Comparison of ENCODE assay signal across 9 cellular contexts in genomic region chr18:33578371-33579146, GRCh38. TPM values are rescaled to one million over a fixed set of nuclear protein-coding genes. Genes with fewer than 3 reads are reported as not detected.
DNase-seq lines count a peak whose midpoint lies in the region; ATAC-seq and TF ChIP-seq lines count a peak whose summit lies in the region.
"Had no signal": no experiment of that assay in that cellular context is flagged by ENCODE, and none has a peak within 500 bp of the region (broad histone marks: within the 10 kb centered on the region; RNA-seq: fewer than 3 reads in every experiment).

No MANE protein-coding gene starts in this region.

- DNase-seq in SK-N-DZ (ENCODE audit: low spot score) = peak; percentile 23
- peak; percentile 68 for DNase-seq in glutamatergic neuron
- DNase-seq in osteocyte (ENCODE audit: extremely low spot score, unreplicated experiment) = no peak
- DNase-seq in activated T-helper 2 cell treated with anti-CD3 and anti-CD28 coated beads, Interferon-gamma antibody, Interleukin-2, Interleukin-4, amounts not matched to agents 10 μg/mL and 5 μg/mL and 100 μg/mL, durations not matched to agents 14 hours and 24 hours and 36 hours (ENCODE audit: low spot score) = no peak
- no peak for DNase-seq in activated naive CD4-positive, alpha-beta T cell (lab: John Stamatoyannopoulos, UW)
- DNase-seq in RWPE1 (ENCODE audit: low spot score) = no peak

- POLR2A ChIA-PET in RWPE1 (lab: Yijun Ruan, JAX; ENCODE audit: low non-redundant PET) = no interaction called here

- H3K9me3 Mint-ChIP-seq in glutamatergic neuron (ENCODE audit: unreplicated experiment) = peaks cover 9% of the 10 kb centered on the region
- no peaks in the 10 kb centered on the region for H3K9me3 Mint-ChIP-seq in osteocyte (ENCODE audit: unreplicated experiment)
- no peaks in the 10 kb centered on the region for H3K9me3 Mint-ChIP-seq in activated T-helper 2 cell treated with anti-CD3 and anti-CD28 coated beads, Interferon-gamma antibody, Interleukin-2, Interleukin-4, amounts not matched to agents 10 μg/mL and 5 μg/mL and 100 μg/mL, durations not matched to agents 14 hours and 24 hours and 36 hours

- H3K4me3 Mint-ChIP-seq in glutamatergic neuron (ENCODE audit: unreplicated experiment) (peak overlapping the region; percentile 87), osteocyte (ENCODE audit: unreplicated experiment) (peak overlapping the region; percentile 78)
- no peak overlapping the region for H3K4me3 Mint-ChIP-seq in activated T-helper 2 cell treated with anti-CD3 and anti-CD28 coated beads, Interferon-gamma antibody, Interleukin-2, Interleukin-4, amounts not matched to agents 10 μg/mL and 5 μg/mL and 100 μg/mL, durations not matched to agents 14 hours and 24 hours and 36 hours (ENCODE audit: low read depth)

- H3K27me3 Mint-ChIP-seq in glutamatergic neuron (ENCODE audit: unreplicated experiment) (peaks cover 8% of the 10 kb centered on the region), osteocyte (ENCODE audit: unreplicated experiment) (peaks cover 5% of the 10 kb centered on the region)
- H3K27me3 Mint-ChIP-seq in activated T-helper 2 cell treated with anti-CD3 and anti-CD28 coated beads, Interferon-gamma antibody, Interleukin-2, Interleukin-4, amounts not matched to agents 10 μg/mL and 5 μg/mL and 100 μg/mL, durations not matched to agents 14 hours and 24 hours and 36 hours (ENCODE audit: low read depth) = peaks cover 14% of the 10 kb centered on the region

- CTCF ChIA-PET in RWPE1 (lab: Yijun Ruan, JAX) = no interaction called here

- H3K36me3 Mint-ChIP-seq in glutamatergic neuron (ENCODE audit: unreplicated experiment) (no peaks in the 10 kb centered on the region), osteocyte (ENCODE audit: unreplicated experiment) (no peaks in the 10 kb centered on the region)
- H3K36me3 Mint-ChIP-seq in activated T-helper 2 cell treated with anti-CD3 and anti-CD28 coated beads, Interferon-gamma antibody, Interleukin-2, Interleukin-4, amounts not matched to agents 10 μg/mL and 5 μg/mL and 100 μg/mL, durations not matched to agents 14 hours and 24 hours and 36 hours (ENCODE audit: low read depth) = no peaks in the 10 kb centered on the region

- H3K4me1 Mint-ChIP-seq in glutamatergic neuron (ENCODE audit: low read depth, unreplicated experiment) (peaks cover 15% of the 10 kb centered on the region), osteocyte (ENCODE audit: unreplicated experiment) (peaks cover 20% of the 10 kb centered on the region)
- H3K4me1 Mint-ChIP-seq in activated T-helper 2 cell treated with anti-CD3 and anti-CD28 coated beads, Interferon-gamma antibody, Interleukin-2, Interleukin-4, amounts not matched to agents 10 μg/mL and 5 μg/mL and 100 μg/mL, durations not matched to agents 14 hours and 24 hours and 36 hours (ENCODE audit: low read depth) = peaks cover 2% of the 10 kb centered on the region

- ATAC-seq in GM19023 (IDR thresholded peaks at IDR 0.05; ENCODE audit: unreplicated experiment) (peak; percentile 23), GM19328 (IDR thresholded peaks at IDR 0.05; ENCODE audit: unreplicated experiment) (no peak)

- H3K27ac Mint-ChIP-seq in glutamatergic neuron (ENCODE audit: unreplicated experiment) (peak overlapping the region; percentile 83), osteocyte (ENCODE audit: unreplicated experiment) (peak overlapping the region; percentile 75)
- no peak overlapping the region for H3K27ac Mint-ChIP-seq in activated T-helper 2 cell treated with anti-CD3 and anti-CD28 coated beads, Interferon-gamma antibody, Interleukin-2, Interleukin-4, amounts not matched to agents 10 μg/mL and 5 μg/mL and 100 μg/mL, durations not matched to agents 14 hours and 24 hours and 36 hours

- intact Hi-C loops in activated T-helper 2 cell treated with anti-CD3 and anti-CD28 coated beads, Interferon-gamma antibody, Interleukin-2, Interleukin-4, amounts not matched to agents 10 μg/mL and 5 μg/mL and 100 μg/mL, durations not matched to agents 14 hours and 24 hours and 36 hours (cut with micrococcal nuclease) = loop anchor here (10.0 kb wide), 1 partner anchor 804 kb away; the partner anchor contains the start of gene KLHL14

- no peak overlapping the region for H3K27ac ChIP-seq in RWPE1

- TF ChIP-seq CTCF in glutamatergic neuron (IDR thresholded peaks at IDR 0.05; ENCODE audit: partially characterized antibody, unreplicated experiment) (no peak), osteocyte (IDR thresholded peaks at IDR 0.05) (no peak), RWPE1 (conservative IDR thresholded peaks at IDR 0.05; ENCODE audit: low read depth) (no peak)

RNA-seq across cellular contexts. Expression of gene ASXL3, which starts 0.5 kb away (rescaled TPM):
- 2.3 and 2.7 TPM in 2 replicates for polyA plus RNA-seq in SK-N-DZ (2014; cell fraction: cytosol; rRNA removed)
- polyA plus RNA-seq in SK-N-DZ (2014; cell fraction: nucleus; rRNA removed) = 2.1 and 2.6 TPM in 2 replicates
- total RNA-seq in glutamatergic neuron (ENCODE audit: unreplicated experiment) = 45.6 TPM
- total RNA-seq in osteocyte = 7.2 and 10.1 TPM in 2 replicates
- total RNA-seq in activated T-helper 2 cell treated with anti-CD3 and anti-CD28 coated beads, Interferon-gamma antibody, Interleukin-2, Interleukin-4, amounts not matched to agents 10 μg/mL and 5 μg/mL and 100 μg/mL, durations not matched to agents 14 hours and 24 hours and 36 hours = not detected in 2 replicates
- total RNA-seq: HT1080 had no signal

Comparison
In these comparisons a context has a peak if more than half of its experiments do, and no peak if none do; other contexts are left out.
1. DNase-seq: peak in SK-N-DZ (single experiment) and glutamatergic neuron (single experiment); none in osteocyte (single experiment), activated T-helper 2 cell treated with anti-CD3 and anti-CD28 coated beads, Interferon-gamma antibody, Interleukin-2, Interleukin-4, amounts not matched to agents 10 μg/mL and 5 μg/mL and 100 μg/mL, durations not matched to agents 14 hours and 24 hours and 36 hours (single experiment), activated naive CD4-positive, alpha-beta T cell (0 of 4) and RWPE1 (single experiment).